In genomic region chr1:208093754-208094719, GRCh38 we compare ENCODE assay signal across 8 cellular contexts.
DNase-seq lines count a peak whose midpoint lies in the region; ATAC-seq and TF ChIP-seq lines count a peak whose summit lies in the region.

No MANE protein-coding gene starts in this region.

- H3K27me3 Mint-ChIP-seq in CD8-positive, alpha-beta T cell (ENCODE audit: low read depth): no peaks in the 10 kb centered on the region
- H3K27me3 Mint-ChIP-seq in activated CD4-positive, alpha-beta memory T cell treated with anti-CD3 and anti-CD28 coated beads, Interleukin-2, amount 10 ng/mL, durations not matched to agents 7 days and 5 days: no peaks in the 10 kb centered on the region
- peaks cover 0 to 3% (median 0%) of the 10 kb centered on the region in 5 donors for H3K27me3 Mint-ChIP-seq in naive thymus-derived CD4-positive, alpha-beta T cell

- H3K27ac Mint-ChIP-seq in CD8-positive, alpha-beta T cell: no peak overlapping the region
- no peak overlapping the region for H3K27ac Mint-ChIP-seq in activated CD4-positive, alpha-beta memory T cell treated with anti-CD3 and anti-CD28 coated beads, Interleukin-2, amount 10 ng/mL, durations not matched to agents 7 days and 5 days
- peak overlapping the region in 2 of 9 donors; percentile 4 to 54 for H3K27ac Mint-ChIP-seq in naive thymus-derived CD4-positive, alpha-beta T cell

- CTCF ChIA-PET in CD8-positive, alpha-beta T cell (lab: Charles Lee): interaction anchor here (0.6 to 7.9 kb wide), 18 partner anchors 8 to 101 kb away, joined by 3 to 95 read pairs (median 6); no protein-coding TSS in a partner anchor
- CTCF ChIA-PET in activated CD4-positive, alpha-beta memory T cell treated with anti-CD3 and anti-CD28 coated beads, Interleukin-2, amount 10 ng/mL, durations not matched to agents 7 days and 5 days (lab: Charles Lee): interaction anchor here (1.1 to 4.1 kb wide), 10 partner anchors 10 to 151 kb away, joined by 3 to 51 read pairs (median 4); no protein-coding TSS in a partner anchor
- CTCF ChIA-PET in naive thymus-derived CD4-positive, alpha-beta T cell (lab: Charles Lee): interaction anchor here (0.6 to 1.9 kb wide), 7 partner anchors 14 to 152 kb away, joined by 3 to 11 read pairs (median 3); no protein-coding TSS in a partner anchor

- intact Hi-C loops in CD8-positive, alpha-beta T cell (cut with DNase I, micrococcal nuclease): loop anchor here (1.0 to 2.0 kb wide), 3 partner anchors 71 to 151 kb away; partner anchors contain the start of gene PLXNA2 (in 1 of the 2)
- intact Hi-C loops in naive thymus-derived CD4-positive, alpha-beta T cell (cut with micrococcal nuclease): loop anchor here (1.0 to 2.0 kb wide), 3 partner anchors 73 to 209 kb away; partner anchors contain the start of gene PLXNA2 (in 1 of the 2)

- H3K27me3 ChIP-seq in CD8-positive, alpha-beta T cell (ENCODE audit: insufficient read depth, low read length): no peaks in the 10 kb centered on the region
- no peaks in the 10 kb centered on the region for H3K27me3 ChIP-seq in naive thymus-derived CD4-positive, alpha-beta T cell (ENCODE audit: control insufficient read depth in 2 of 2, insufficient read depth in 2 of 2, low read length in 2 of 2)

- POLR2A ChIA-PET in CD8-positive, alpha-beta T cell (lab: Charles Lee): interaction anchor here (1.1 kb wide), 1 partner anchor 25 kb away, joined by 3 read pairs; no protein-coding TSS in a partner anchor
- POLR2A ChIA-PET in activated CD4-positive, alpha-beta memory T cell treated with anti-CD3 and anti-CD28 coated beads, Interleukin-2, amount 10 ng/mL, durations not matched to agents 7 days and 5 days (lab: Charles Lee): no interaction called here
- POLR2A ChIA-PET in naive thymus-derived CD4-positive, alpha-beta T cell (lab: Charles Lee): no interaction called here

- no peak overlapping the region for H3K27ac ChIP-seq in CD8-positive, alpha-beta T cell (ENCODE audit: low read depth, low read length)
- no peak overlapping the region for H3K27ac ChIP-seq in naive thymus-derived CD4-positive, alpha-beta T cell (ENCODE audit: low read depth, low read length)

- no peaks in the 10 kb centered on the region for H3K9me3 Mint-ChIP-seq in CD8-positive, alpha-beta T cell
- no peaks in the 10 kb centered on the region for H3K9me3 Mint-ChIP-seq in activated CD4-positive, alpha-beta memory T cell treated with anti-CD3 and anti-CD28 coated beads, Interleukin-2, amount 10 ng/mL, durations not matched to agents 7 days and 5 days
- H3K9me3 Mint-ChIP-seq in naive thymus-derived CD4-positive, alpha-beta T cell: no peaks in the 10 kb centered on the region

- H3K36me3 Mint-ChIP-seq in CD8-positive, alpha-beta T cell: no peaks in the 10 kb centered on the region
- no peaks in the 10 kb centered on the region for H3K36me3 Mint-ChIP-seq in activated CD4-positive, alpha-beta memory T cell treated with anti-CD3 and anti-CD28 coated beads, Interleukin-2, amount 10 ng/mL, durations not matched to agents 7 days and 5 days (ENCODE audit: low read depth)
- H3K36me3 Mint-ChIP-seq in naive thymus-derived CD4-positive, alpha-beta T cell: no peaks in the 10 kb centered on the region

- H3K4me1 Mint-ChIP-seq in CD8-positive, alpha-beta T cell (ENCODE audit: low read depth): no peaks in the 10 kb centered on the region
- no peaks in the 10 kb centered on the region for H3K4me1 Mint-ChIP-seq in activated CD4-positive, alpha-beta memory T cell treated with anti-CD3 and anti-CD28 coated beads, Interleukin-2, amount 10 ng/mL, durations not matched to agents 7 days and 5 days
- no peaks in the 10 kb centered on the region for H3K4me1 Mint-ChIP-seq in naive thymus-derived CD4-positive, alpha-beta T cell

- H3K4me3 ChIP-seq in CD8-positive, alpha-beta T cell (ENCODE audit: low read depth, low read length): no peak overlapping the region
- H3K4me3 ChIP-seq in naive thymus-derived CD4-positive, alpha-beta T cell (ENCODE audit: low read length): no peak overlapping the region

- no peaks in the 10 kb centered on the region for H3K4me1 ChIP-seq in CD8-positive, alpha-beta T cell (ENCODE audit: insufficient read depth, low read length)
- no peaks in the 10 kb centered on the region for H3K4me1 ChIP-seq in naive thymus-derived CD4-positive, alpha-beta T cell (ENCODE audit: control insufficient read depth in 2 of 2, insufficient read depth in 2 of 2, low read length in 2 of 2)

- peak; percentile 21 to 68 (median 55) for DNase-seq in CD8-positive, alpha-beta T cell
- DNase-seq in NCI-H1930 (lab: John Stamatoyannopoulos, UW): peak; percentile 19 to 32
- DNase-seq in activated CD4-positive, alpha-beta memory T cell treated with anti-CD3 and anti-CD28 coated beads, Interleukin-2, amount 10 ng/mL, durations not matched to agents 7 days and 5 days: peak; percentile 59
- peak; percentile 44 for DNase-seq in epidermal melanocyte (ENCODE audit: insufficient read length, low spot score)
- DNase-seq in naive thymus-derived CD4-positive, alpha-beta T cell: peak; percentile 21 to 62 (median 49)
- DNase-seq in superior temporal gyrus (ENCODE audit: extremely low spot score): peak; percentile 62

- ATAC-seq in CD8-positive, alpha-beta T cell: peak; percentile 23
- peak; percentile 66 for ATAC-seq in GM21619 (IDR thresholded peaks at IDR 0.05; ENCODE audit: unreplicated experiment)
- ATAC-seq in naive thymus-derived CD4-positive, alpha-beta T cell: peak; percentile 62
- ATAC-seq in GM19452 (IDR thresholded peaks at IDR 0.05; ENCODE audit: unreplicated experiment): no peak

- no peaks in the 10 kb centered on the region for H3K36me3 ChIP-seq in CD8-positive, alpha-beta T cell (ENCODE audit: insufficient read depth, low read length)
- H3K36me3 ChIP-seq in naive thymus-derived CD4-positive, alpha-beta T cell (ENCODE audit: control insufficient read depth in 2 of 3, insufficient read depth in 3 of 3, low read length in 3 of 3): no peaks in the 10 kb centered on the region

- H3K4me3 Mint-ChIP-seq in CD8-positive, alpha-beta T cell: no peak overlapping the region
- no peak overlapping the region for H3K4me3 Mint-ChIP-seq in activated CD4-positive, alpha-beta memory T cell treated with anti-CD3 and anti-CD28 coated beads, Interleukin-2, amount 10 ng/mL, durations not matched to agents 7 days and 5 days
- no peak overlapping the region for H3K4me3 Mint-ChIP-seq in naive thymus-derived CD4-positive, alpha-beta T cell

- peak; percentile 64 for TF ChIP-seq CTCF in CD8-positive, alpha-beta T cell (IDR thresholded peaks at IDR 0.05)

- H3K9me3 ChIP-seq in CD8-positive, alpha-beta T cell (ENCODE audit: low read length): no peaks in the 10 kb centered on the region
- no peaks in the 10 kb centered on the region for H3K9me3 ChIP-seq in naive thymus-derived CD4-positive, alpha-beta T cell (ENCODE audit: control insufficient read depth in 2 of 3, low read length in 3 of 3)
